12 cellular contexts compared by ENCODE assay signal in genomic region chr1:65820983-65821382, GRCh38. TPM values are rescaled to one million over a fixed set of nuclear protein-coding genes. Genes with fewer than 3 reads are reported as not detected.
DNase-seq lines count a peak whose midpoint lies in the region; ATAC-seq and TF ChIP-seq lines count a peak whose summit lies in the region.
"Had no signal": no experiment of that assay in that cellular context is flagged by ENCODE, and none has a peak within 500 bp of the region (broad histone marks: within the 10 kb centered on the region; RNA-seq: fewer than 3 reads in every experiment).

No MANE protein-coding gene starts in this region.

- TF ChIP-seq CTCF in PC-3 (conservative IDR thresholded peaks at IDR 0.05; ENCODE audit: low read depth, low read length) = no peak
- no peak for TF ChIP-seq CTCF in epithelial cell of esophagus (IDR thresholded peaks at IDR 0.05; ENCODE audit: insufficient read depth, low read depth, low read length, missing control alignments)
- no peak for TF ChIP-seq CTCF in retinal pigment epithelial cell (conservative IDR thresholded peaks at IDR 0.05; ENCODE audit: low read depth, low read length)
- TF ChIP-seq CTCF in vagina (IDR thresholded peaks at IDR 0.05) = no peak

- no peak for ATAC-seq in PC-3

- no peaks in the 10 kb centered on the region for H3F3A ChIP-seq in PC-3 (ENCODE audit: low read length, unreplicated experiment)

- no peak for TF ChIP-seq POLR2A in vagina (IDR thresholded peaks at IDR 0.05)

- POLR2A ChIA-PET in PC-3 (lab: Charles Lee; ENCODE audit: unreplicated experiment) = no interaction called here

- H3K9ac ChIP-seq in PC-3 (ENCODE audit: low read length) = no peak overlapping the region

- CTCF ChIA-PET in PC-3 (lab: Charles Lee) = no interaction called here

- DNase-seq in GM04504 (ENCODE audit: low read depth) (peak; percentile 95), PC-3 (peak; percentile 56), epithelial cell of esophagus (ENCODE audit: low read depth) (peak; percentile 6), retinal pigment epithelial cell (ENCODE audit: low read depth) (peak; percentile 91), DMS79 (lab: John Stamatoyannopoulos, UW) (no peak), NCI-H524 (lab: John Stamatoyannopoulos, UW) (no peak), NCI-H2029 treated with DMSO at 0.1 percent for 48 hours (lab: John Stamatoyannopoulos, UW) (no peak), vagina (ENCODE audit: extremely low spot score in 2 of 2) (no peak)
- DNase-seq: activated CD4-positive, alpha-beta T cell treated with anti-CD3 and anti-CD28 coated beads for 1 hour; naive B cell; NCI-H1105 treated with DMSO at 0.1 percent for 48 hours had no signal

- H3K9me3 ChIP-seq in PC-3 (ENCODE audit: low read length) (no peaks in the 10 kb centered on the region), vagina (no peaks in the 10 kb centered on the region)

- H3K36me3 ChIP-seq in PC-3 (ENCODE audit: low read depth, low read length) (no peaks in the 10 kb centered on the region), vagina (no peaks in the 10 kb centered on the region)

- H4K20me1 ChIP-seq in PC-3 (ENCODE audit: low read length) = no peaks in the 10 kb centered on the region

- no peak overlapping the region for H2AFZ ChIP-seq in PC-3 (ENCODE audit: low read length)

- H3K4me1 ChIP-seq in PC-3 (ENCODE audit: insufficient read depth, low read length) (no peaks in the 10 kb centered on the region), vagina (no peaks in the 10 kb centered on the region)

- no peaks in the 10 kb centered on the region for H3K27me3 ChIP-seq in PC-3 (ENCODE audit: low read length)
- H3K27me3 ChIP-seq in vagina = no peaks in the 10 kb centered on the region

- H3K79me2 ChIP-seq in PC-3 (ENCODE audit: low read length) = no peaks in the 10 kb centered on the region

- no peaks in the 10 kb centered on the region for H3K9me2 ChIP-seq in PC-3 (replicated peaks; ENCODE audit: low read length)

- intact Hi-C loops in PC-3 (cut with micrococcal nuclease) (no loop called here), vagina (cut with DNase I) (no loop called here)

- BruUV-seq in PC-3 (replicated peaks; lab: Mats Ljungman, UMichigan) = no TSS peak

- no peak overlapping the region for H3K4me3 ChIP-seq in PC-3 (ENCODE audit: low read length)
- H3K4me3 ChIP-seq in epithelial cell of esophagus (ENCODE audit: low read length) = no peak overlapping the region
- no peak overlapping the region for H3K4me3 ChIP-seq in retinal pigment epithelial cell (ENCODE audit: low read length)
- H3K4me3 ChIP-seq in vagina = no peak overlapping the region

- H3K27ac ChIP-seq in PC-3 (ENCODE audit: low read length) (no peak overlapping the region), vagina (no peak overlapping the region)
- H3K27ac ChIP-seq: RWPE1 had no signal

- no peak overlapping the region for H3K4me2 ChIP-seq in PC-3 (ENCODE audit: low read length)

RNA-seq across cellular contexts. Expression of gene PDE4B, which starts 28.3 kb away (rescaled TPM):
- total RNA-seq in PC-3 (2014; rRNA removed) (1.4 and 1.7 TPM in 2 replicates), vagina (29.0 TPM)

Comparison
In these comparisons a context has a peak if more than half of its experiments do, and no peak if none do; other contexts are left out.
1. DNase-seq: peak in GM04504 (single experiment), PC-3 (single experiment), epithelial cell of esophagus (single experiment) and retinal pigment epithelial cell (single experiment); none in DMS79 (single experiment), NCI-H524 (0 of 2), NCI-H2029 treated with DMSO at 0.1 percent for 48 hours (single experiment) and vagina (0 of 2).
2. RNA of gene PDE4B, which starts 28.3 kb away (total RNA-seq): 29.0 TPM in vagina (single experiment); 1.4 to 1.7 TPM in PC-3; every median in the first group is over 10 times any median in the second.